ENCODE assay signal across 8 cellular contexts in genomic region chr15:40471105-40471777, GRCh38. TPM values are rescaled to one million over a fixed set of nuclear protein-coding genes. Genes with fewer than 3 reads are reported as not detected.
DNase-seq lines count a peak whose midpoint lies in the region; ATAC-seq and TF ChIP-seq lines count a peak whose summit lies in the region.

No MANE protein-coding gene starts in this region.

- no peaks in the 10 kb centered on the region for H3K4me1 ChIP-seq in uterus

- H3K9me3 Mint-ChIP-seq in mesothelial cell of epicardium = no peaks in the 10 kb centered on the region

- no peaks in the 10 kb centered on the region for H3K36me3 Mint-ChIP-seq in mesothelial cell of epicardium

- H3K9me3 ChIP-seq in uterus = no peaks in the 10 kb centered on the region

- no peaks in the 10 kb centered on the region for H3K27me3 Mint-ChIP-seq in mesothelial cell of epicardium (ENCODE audit: low read depth)

- intact Hi-C loops in dorsolateral prefrontal cortex (cut with DNase I) (no loop called here), uterus (cut with DNase I; ENCODE audit: low total_unique reads) (no loop called here)

- peak; percentile 42 for ATAC-seq in HG02840 (IDR thresholded peaks at IDR 0.05; ENCODE audit: low FRiP score, unreplicated experiment)

- H3K27me3 ChIP-seq in dorsolateral prefrontal cortex (peaks cover 0 to 5% (median 0%) of the 10 kb centered on the region in 45 donors), uterus (no peaks in the 10 kb centered on the region)

- H3K4me3 ChIP-seq in dorsolateral prefrontal cortex = peak overlapping the region; percentile 44 to 86 (median 75)
- H3K4me3 ChIP-seq in uterus = peak overlapping the region; percentile 70 to 75

- no peaks in the 10 kb centered on the region for H3K36me3 ChIP-seq in uterus

- no peak for TF ChIP-seq POLR2A in uterus (IDR thresholded peaks at IDR 0.05)

- no peak for TF ChIP-seq CTCF in dorsolateral prefrontal cortex (IDR thresholded peaks at IDR 0.05 in 54 of 56, conservative IDR thresholded peaks at IDR 0.05 in 2 of 56; ENCODE audit: low read depth in 1 of 56, partially characterized antibody in 56 of 56)
- TF ChIP-seq CTCF in mesothelial cell of epicardium (IDR thresholded peaks at IDR 0.05; ENCODE audit: unreplicated experiment) = no peak
- no peak for TF ChIP-seq CTCF in uterus (IDR thresholded peaks at IDR 0.05)

- H3K4me3 Mint-ChIP-seq in mesothelial cell of epicardium = peak overlapping the region; percentile 84

- H3K27ac ChIP-seq in dorsolateral prefrontal cortex = peak overlapping the region in 45 of 59 donors; percentile 5 to 87 (median 68)
- peak overlapping the region; percentile 80 to 92 for H3K27ac ChIP-seq in uterus

- DNase-seq in DMS53 (lab: John Stamatoyannopoulos, UW) (peak; percentile 46), DMS53 treated with DMSO at 0.1 percent for 48 hours (lab: John Stamatoyannopoulos, UW; ENCODE audit: unreplicated experiment) (no peak), SW480 (ENCODE audit: low spot score) (peak; percentile 25), dorsolateral prefrontal cortex (no peak), mesothelial cell of epicardium (ENCODE audit: low spot score in 2 of 2, unreplicated experiment in 2 of 2) (peak in 1 of 2 experiments; percentile 51), uterus (peak in 1 of 2 donors; percentile 39), HuH-7.5 (ENCODE audit: low spot score) (no peak)

- H3K4me1 Mint-ChIP-seq in mesothelial cell of epicardium = peaks cover 22% of the 10 kb centered on the region

- H3K27ac Mint-ChIP-seq in mesothelial cell of epicardium = peak overlapping the region; percentile 80

RNA-seq across cellular contexts. Expression of gene CHST14, which starts 0.5 kb away (rescaled TPM):
- total RNA-seq in dorsolateral prefrontal cortex = 1 to 10 TPM; 2.2 to 8.4 (median 3.9) TPM
- 39.2 to 41.9 TPM (median 40.4 TPM) in 3 replicates for total RNA-seq in mesothelial cell of epicardium
- 10 to 100 TPM in 3 of 4 donors, 1 to 10 TPM in 1; 6.8 to 26.1 (median 17.9) TPM for total RNA-seq in uterus

RNA-seq across cellular contexts. Expression of gene BAHD1, which starts 30.5 kb away (rescaled TPM):
- total RNA-seq in dorsolateral prefrontal cortex (10 to 100 TPM; 16.2 to 33.8 (median 21.3) TPM), mesothelial cell of epicardium (23.8 to 25.0 TPM (median 23.9 TPM) in 3 replicates), uterus (10 to 100 TPM in 2 of 4 donors, 1 to 10 TPM in 2; 5.0 to 35.5 (median 10.5) TPM)

Comparison
In these comparisons a context has a peak if more than half of its experiments do, and no peak if none do; other contexts are left out.
1. DNase-seq: peak in DMS53 (single experiment) and SW480 (single experiment); none in DMS53 treated with DMSO at 0.1 percent for 48 hours (single experiment), dorsolateral prefrontal cortex (0 of 10) and HuH-7.5 (single experiment).